ENCODE assay signal across 8 cellular contexts in genomic region chr10:17025444-17026295, GRCh38.
DNase-seq lines count a peak whose midpoint lies in the region; ATAC-seq, FAIRE-seq and TF ChIP-seq lines count a peak whose summit lies in the region.

No MANE protein-coding gene starts in this region.

- H3K4me1 Mint-ChIP-seq in brain = peaks cover 80% of the 10 kb centered on the region

- no peak overlapping the region for H3K4me2 ChIP-seq in HepG2 (ENCODE audit: low read depth, low read length)

- H3K27me3 Mint-ChIP-seq in brain = no peaks in the 10 kb centered on the region

- H3K79me2 ChIP-seq in HepG2 (ENCODE audit: insufficient read depth, low read length) = no peaks in the 10 kb centered on the region

- BruUV-seq in HepG2 (replicated peaks; lab: Mats Ljungman, UMichigan) = no TSS peak

- peak overlapping the region; percentile 9 to 52 (median 21) for H3K4me3 Mint-ChIP-seq in brain

- H3K36me3 Mint-ChIP-seq in brain = no peaks in the 10 kb centered on the region

- H3K27ac Mint-ChIP-seq in brain = peak overlapping the region; percentile 82 to 96 (median 83)

- no peaks in the 10 kb centered on the region for H3K27me3 ChIP-seq in HepG2 (ENCODE audit: control insufficient read depth in 1 of 2, insufficient read depth in 2 of 2, low read length in 2 of 2)

- TF ChIP-seq EP300 in HepG2 (IDR thresholded peaks at IDR 0.05; ENCODE audit: low read depth in 2 of 2, low read length in 2 of 2) (no peak), HepG2 (CRISPR knock-in tag; IDR thresholded peaks at IDR 0.05; ENCODE audit: borderline replicate concordance) (no peak)

- CTCF ChIA-PET in HepG2 (lab: Yijun Ruan, JAX; ENCODE audit: low intra/inter-chr PET ratio, low total read pairs) = no interaction called here

- TF ChIP-seq CTCF in brain (conservative IDR thresholded peaks at IDR 0.05) (no peak), HepG2 (CRISPR knock-in tag; IDR thresholded peaks at IDR 0.05) (no peak)

- no peak for TF ChIP-seq RAD21 in HepG2 (CRISPR knock-in tag; IDR thresholded peaks at IDR 0.05)

- DNase-seq in GM18507 (ENCODE audit: extremely low spot score, insufficient read length, low read depth) (no peak), HepG2 (ENCODE audit: low spot score) (peak; percentile 17), NCI-H2196 (lab: John Stamatoyannopoulos, UW; ENCODE audit: unreplicated experiment) (no peak)
- DNase-seq in stimulated activated CD4-positive, alpha-beta T cell treated with anti-CD3 and anti-CD28 coated beads, TNF-alpha, amount 100 ng/mL, for 48 hours (ENCODE audit: low read depth in 3 of 3) = peak; percentile 64 to 76 (median 66)

- no peak overlapping the region for H3K4me3 ChIP-seq in HepG2 (replicated peaks in 1 of 3; ENCODE audit: insufficient read depth in 1 of 3, low read depth in 2 of 3, low read length in 3 of 3)

- H3K36me3 ChIP-seq in HepG2 (replicated peaks in 1 of 2; ENCODE audit: control insufficient read depth in 1 of 2, insufficient read depth in 2 of 2, low read length in 2 of 2) = no peaks in the 10 kb centered on the region

- no peak overlapping the region for H2AFZ ChIP-seq in HepG2 (ENCODE audit: low read length)

- H4K20me1 ChIP-seq in HepG2 (ENCODE audit: insufficient read depth, low read length) = no peaks in the 10 kb centered on the region

- H3K9me3 Mint-ChIP-seq in brain = no peaks in the 10 kb centered on the region

- no peaks in the 10 kb centered on the region for H3K4me1 ChIP-seq in HepG2 (ENCODE audit: insufficient read depth, low read length)

- TF ChIP-seq POLR2A in HepG2 (IDR thresholded peaks at IDR 0.05; ENCODE audit: insufficient read depth in 1 of 2, low read depth in 2 of 2, low read length in 2 of 2) = no peak

- 55% methylated on average over 7 of the region's 7 CpGs for WGBS in HepG2 (ENCODE audit: low lambda C conversion rate)

- intact Hi-C loops in HepG2 (cut with micrococcal nuclease; ENCODE audit: unreplicated experiment) = no loop called here

- ATAC-seq in HepG2 (no peak), GM21423 (IDR thresholded peaks at IDR 0.05; ENCODE audit: unreplicated experiment) (no peak), HG02759 (IDR thresholded peaks at IDR 0.05; ENCODE audit: unreplicated experiment) (no peak)

- no peaks in the 10 kb centered on the region for H3K9me3 ChIP-seq in HepG2 (ENCODE audit: low read length)

- in situ Hi-C loops in HepG2 (cut with HindIII; ENCODE audit: extremely low pct_ligation_motif_present, low pct_unique_long_range_greater_than_20kb) = no loop called here

- no peak overlapping the region for H3K27ac ChIP-seq in HepG2 (ENCODE audit: extremely low read length, insufficient read depth, low read length)

- H3K9ac ChIP-seq in HepG2 (ENCODE audit: insufficient read depth, low read depth, low read length) = no peak overlapping the region

- POLR2A ChIA-PET in HepG2 (lab: Yijun Ruan, JAX) = no interaction called here

- FAIRE-seq in GM18507 (lab: Jason Lieb, UNC) = peak; percentile 33
- FAIRE-seq in TTC549 (lab: Jason Lieb, UNC) = peak; percentile 99
- no peak for FAIRE-seq in HepG2 (lab: Jason Lieb, UNC)

TF ChIP-seq in HepG2, 621 proteins besides CTCF, POLR2A, EP300 and RAD21:
- TF ChIP-seq TRAFD1 (CRISPR knock-in tag; IDR thresholded peaks at IDR 0.05; ENCODE audit: borderline replicate concordance) (no peak), RFX1 (IDR thresholded peaks at IDR 0.05) (peak; percentile 38; the same call in 1 of the 2 replicates), ZFP62 (CRISPR knock-in tag; IDR thresholded peaks at IDR 0.05) (no peak)

Comparison
In these comparisons a context has a peak if more than half of its experiments do, and no peak if none do; other contexts are left out.
1. DNase-seq: peak in HepG2 (single experiment) and stimulated activated CD4-positive, alpha-beta T cell treated with anti-CD3 and anti-CD28 coated beads, TNF-alpha, amount 100 ng/mL, for 48 hours (3 of 3); none in GM18507 (single experiment) and NCI-H2196 (single experiment).